Comparison of ENCODE assay signal across 23 cellular contexts in genomic region chr10:131249238-131249956, GRCh38.
DNase-seq lines count a peak whose midpoint lies in the region; ATAC-seq and TF ChIP-seq lines count a peak whose summit lies in the region.
"Had no signal": no experiment of that assay in that cellular context is flagged by ENCODE, and none has a peak within 500 bp of the region (broad histone marks: within the 10 kb centered on the region; RNA-seq: fewer than 3 reads in every experiment).

No MANE protein-coding gene starts in this region.

- peak overlapping the region; percentile 43 for H3K4me2 ChIP-seq in parathyroid adenoma (ENCODE audit: low read length)
- H3K4me2 ChIP-seq: KMS-11 had no signal

- DNase-seq in COLO668 (lab: John Stamatoyannopoulos, UW; ENCODE audit: unreplicated experiment), result peak; percentile 43
- peak; percentile 87 for DNase-seq in NCI-H146 treated with DMSO at 0.1 percent for 48 hours (lab: John Stamatoyannopoulos, UW; ENCODE audit: unreplicated experiment)
- no peak for DNase-seq in endodermal cell
- DNase-seq in islet precursor cell, result no peak
- DNase-seq in upper lobe of left lung, result no peak
- DNase-seq in NCI-H2196 (lab: John Stamatoyannopoulos, UW; ENCODE audit: unreplicated experiment), result no peak
- DNase-seq: activated CD4-positive, alpha-beta memory T cell treated with anti-CD3 and anti-CD28 coated beads, Interleukin-2, amount 10 ng/mL, durations not matched to agents 7 days and 5 days; activated CD4-positive, alpha-beta T cell treated with anti-CD3 and anti-CD28 coated beads for 1 hour; CD4-positive, CD25-positive, alpha-beta regulatory T cell; HFFc6; left cardiac atrium; mesenchymal stem cell; NCI-H187; occipital lobe; Right ventricle myocardium superior; transverse colon had no signal

- 85 to 89% methylated on average over 14 to 16 of the region's 16 CpGs for WGBS in endodermal cell (ENCODE audit: insufficient coverage in 1 of 2, insufficient read length in 1 of 2), 2 experiments
- 47 to 61% methylated on average over 16 of the region's 16 CpGs for WGBS in upper lobe of left lung, 2 donors

- H3K79me2 ChIP-seq in parathyroid adenoma, result no peaks in the 10 kb centered on the region

- H3K27me3 ChIP-seq in endodermal cell (ENCODE audit: control insufficient read depth, insufficient read depth, low read length, poor library complexity, severe bottlenecking) (no peaks in the 10 kb centered on the region), parathyroid adenoma (ENCODE audit: control insufficient read depth, insufficient read depth, low read length) (peaks cover 4% of the 10 kb centered on the region), upper lobe of left lung (no peaks in the 10 kb centered on the region)
- H3K27me3 ChIP-seq: transverse colon had no signal

- H3K4me3 Mint-ChIP-seq in endodermal cell, result peak overlapping the region; percentile 8
- H3K4me3 Mint-ChIP-seq: activated CD4-positive, alpha-beta memory T cell treated with anti-CD3 and anti-CD28 coated beads, Interleukin-2, amount 10 ng/mL, durations not matched to agents 7 days and 5 days; activated naive CD8-positive, alpha-beta T cell; CD4-positive, CD25-positive, alpha-beta regulatory T cell; dendritic cell treated with granulocyte-macrophage colony-stimulating factor and Interleukin-4, amounts not matched to agents 40 ng/mL and 50 ng/mL, for 4 days; HFFc6 had no signal

- H3K4me1 ChIP-seq in endodermal cell (ENCODE audit: control insufficient read depth, insufficient read depth, low read length), result peaks cover 44% of the 10 kb centered on the region
- peaks cover 3% of the 10 kb centered on the region for H3K4me1 ChIP-seq in parathyroid adenoma
- H3K4me1 ChIP-seq in upper lobe of left lung, result no peaks in the 10 kb centered on the region
- H3K4me1 ChIP-seq: transverse colon had no signal

- no peaks in the 10 kb centered on the region for H3K36me3 Mint-ChIP-seq in endodermal cell (ENCODE audit: low read depth)
- H3K36me3 Mint-ChIP-seq: activated naive CD8-positive, alpha-beta T cell; CD4-positive, CD25-positive, alpha-beta regulatory T cell had no signal

- H3K27ac Mint-ChIP-seq in endodermal cell, result peak overlapping the region; percentile 90
- H3K27ac Mint-ChIP-seq: activated CD4-positive, alpha-beta memory T cell treated with anti-CD3 and anti-CD28 coated beads, Interleukin-2, amount 10 ng/mL, durations not matched to agents 7 days and 5 days; activated naive CD8-positive, alpha-beta T cell; activated T-helper 2 cell treated with anti-CD3 and anti-CD28 coated beads, Interferon-gamma antibody, Interleukin-2, Interleukin-4, amounts not matched to agents 10 μg/mL and 5 μg/mL and 100 μg/mL, durations not matched to agents 14 hours and 24 hours and 36 hours; CD4-positive, CD25-positive, alpha-beta regulatory T cell; dendritic cell treated with granulocyte-macrophage colony-stimulating factor and Interleukin-4, amounts not matched to agents 40 ng/mL and 50 ng/mL, for 4 days; HFFc6 had no signal

- H3K4me3 ChIP-seq in endodermal cell (ENCODE audit: low read length) (no peak overlapping the region), parathyroid adenoma (ENCODE audit: low read depth, low read length) (no peak overlapping the region), upper lobe of left lung (no peak overlapping the region)
- H3K4me3 ChIP-seq: skin epidermis, transverse colon had no signal

- no peak for ATAC-seq in upper lobe of left lung (ENCODE audit: low FRiP score in 2 of 2)
- ATAC-seq: left cardiac atrium had no signal

- no peak for TF ChIP-seq EP300 in upper lobe of left lung (IDR thresholded peaks at IDR 0.05)

- H3K9ac ChIP-seq in endodermal cell (ENCODE audit: extremely low read depth, low read length, poor library complexity, severe bottlenecking), result no peak overlapping the region
- H3K9ac ChIP-seq in parathyroid adenoma, result no peak overlapping the region
- H3K9ac ChIP-seq: KMS-11 had no signal

- no peaks in the 10 kb centered on the region for H3K27me3 Mint-ChIP-seq in endodermal cell (ENCODE audit: insufficient read depth)
- H3K27me3 Mint-ChIP-seq: activated CD4-positive, alpha-beta memory T cell treated with anti-CD3 and anti-CD28 coated beads, Interleukin-2, amount 10 ng/mL, durations not matched to agents 7 days and 5 days; CD4-positive, CD25-positive, alpha-beta regulatory T cell had no signal

- TF ChIP-seq POLR2A in upper lobe of left lung (IDR thresholded peaks at IDR 0.05), result no peak

- H3K36me3 ChIP-seq in endodermal cell (ENCODE audit: control insufficient read depth, insufficient read depth, low read length) (no peaks in the 10 kb centered on the region), parathyroid adenoma (ENCODE audit: control insufficient read depth, insufficient read depth, low read length) (no peaks in the 10 kb centered on the region), upper lobe of left lung (no peaks in the 10 kb centered on the region)
- H3K36me3 ChIP-seq: transverse colon had no signal

- H3K9me3 ChIP-seq in endodermal cell (ENCODE audit: control insufficient read depth, low read length) (no peaks in the 10 kb centered on the region), parathyroid adenoma (ENCODE audit: control insufficient read depth, low read length) (no peaks in the 10 kb centered on the region), upper lobe of left lung (no peaks in the 10 kb centered on the region)
- H3K9me3 ChIP-seq: transverse colon had no signal

- H2AFZ ChIP-seq in parathyroid adenoma, result no peak overlapping the region

- no peak overlapping the region for H3K27ac ChIP-seq in endodermal cell (ENCODE audit: low read depth, low read length)
- no peak overlapping the region for H3K27ac ChIP-seq in parathyroid adenoma
- no peak overlapping the region for H3K27ac ChIP-seq in upper lobe of left lung
- H3K27ac ChIP-seq: HL-60, KMS-11, skin epidermis, transverse colon had no signal

- peaks cover 38% of the 10 kb centered on the region for H3K4me1 Mint-ChIP-seq in endodermal cell
- H3K4me1 Mint-ChIP-seq: activated CD4-positive, alpha-beta memory T cell treated with anti-CD3 and anti-CD28 coated beads, Interleukin-2, amount 10 ng/mL, durations not matched to agents 7 days and 5 days; CD4-positive, CD25-positive, alpha-beta regulatory T cell had no signal

- H3K9me3 Mint-ChIP-seq in endodermal cell, result no peaks in the 10 kb centered on the region
- H3K9me3 Mint-ChIP-seq: activated CD4-positive, alpha-beta memory T cell treated with anti-CD3 and anti-CD28 coated beads, Interleukin-2, amount 10 ng/mL, durations not matched to agents 7 days and 5 days; activated T-helper 2 cell treated with anti-CD3 and anti-CD28 coated beads, Interferon-gamma antibody, Interleukin-2, Interleukin-4, amounts not matched to agents 10 μg/mL and 5 μg/mL and 100 μg/mL, durations not matched to agents 14 hours and 24 hours and 36 hours; dendritic cell treated with granulocyte-macrophage colony-stimulating factor and Interleukin-4, amounts not matched to agents 40 ng/mL and 50 ng/mL, for 4 days had no signal

- TF ChIP-seq CTCF in endodermal cell (conservative IDR thresholded peaks at IDR 0.05) (no peak), parathyroid adenoma (IDR thresholded peaks at IDR 0.05) (no peak), upper lobe of left lung (IDR thresholded peaks at IDR 0.05) (no peak)

Comparison
In these comparisons a context has a peak if more than half of its experiments do, and no peak if none do; other contexts are left out.
1. DNase-seq: peak in COLO668 (single experiment) and NCI-H146 treated with DMSO at 0.1 percent for 48 hours (single experiment); none in endodermal cell (single experiment), islet precursor cell (single experiment), upper lobe of left lung (0 of 2) and NCI-H2196 (single experiment).